7 cellular contexts compared by ENCODE assay signal in genomic region chrX:3713225-3713936, GRCh38. TPM values are rescaled to one million over a fixed set of nuclear protein-coding genes. Genes with fewer than 3 reads are reported as not detected.
DNase-seq lines count a peak whose midpoint lies in the region; ATAC-seq and TF ChIP-seq lines count a peak whose summit lies in the region.

TSS of gene PRKX (minus strand) at chrX:3713649. CDS start at chrX:3713253, 396 bp downstream.

- peak; percentile 44 for DNase-seq in NCI-H1092 treated with DMSO at 0.1 percent for 48 hours (lab: John Stamatoyannopoulos, UW)
- DNase-seq in activated CD4-positive, alpha-beta T cell treated with anti-CD3 and anti-CD28 coated beads, Interleukin-2, amount 50 U/mL, for 24 hours (ENCODE audit: low read depth in 1 of 2, low spot score in 1 of 2), result peak; percentile 20 to 40
- peak; percentile 78 for DNase-seq in ecto neural progenitor cell (ENCODE audit: low spot score)
- peak; percentile 89 for DNase-seq in mesenteric fat pad (ENCODE audit: low spot score)
- DNase-seq in stimulated activated CD8-positive, alpha-beta memory T cell treated with anti-CD3 and anti-CD28 coated beads, Interleukin-15, amount 100 ng/mL, for 4 hours (ENCODE audit: low read depth in 2 of 2), result peak; percentile 18 to 79

- ATAC-seq in GM18505 (IDR thresholded peaks at IDR 0.05; ENCODE audit: unreplicated experiment) (peak; percentile 93), HG02571 (IDR thresholded peaks at IDR 0.05; ENCODE audit: unreplicated experiment) (peak; percentile 69)

- peak; percentile 51 for TF ChIP-seq POLR2A in GM18505 (IDR thresholded peaks at IDR 0.05; ENCODE audit: borderline replicate concordance, extremely low read depth, insufficient read depth, insufficient read length)

RNA-seq across cellular contexts. Expression of gene PRKX, which starts in this region (rescaled TPM):
- 23.1 TPM for total RNA-seq in mesenteric fat pad

Comparison
In these comparisons a context has a peak if more than half of its experiments do, and no peak if none do; other contexts are left out.
1. Peak in every context shown above with its lines: DNase-seq and ATAC-seq.
2. DNase-seq: peak in every context shown above with its lines; median percentile 89 in mesenteric fat pad; 78 in ecto neural progenitor cell; 48 in stimulated activated CD8-positive, alpha-beta memory T cell treated with anti-CD3 and anti-CD28 coated beads, Interleukin-15, amount 100 ng/mL, for 4 hours; 44 in NCI-H1092 treated with DMSO at 0.1 percent for 48 hours; 30 in activated CD4-positive, alpha-beta T cell treated with anti-CD3 and anti-CD28 coated beads, Interleukin-2, amount 50 U/mL, for 24 hours.